ENCODE assay signal across 14 cellular contexts in the genomic region with DNA sequence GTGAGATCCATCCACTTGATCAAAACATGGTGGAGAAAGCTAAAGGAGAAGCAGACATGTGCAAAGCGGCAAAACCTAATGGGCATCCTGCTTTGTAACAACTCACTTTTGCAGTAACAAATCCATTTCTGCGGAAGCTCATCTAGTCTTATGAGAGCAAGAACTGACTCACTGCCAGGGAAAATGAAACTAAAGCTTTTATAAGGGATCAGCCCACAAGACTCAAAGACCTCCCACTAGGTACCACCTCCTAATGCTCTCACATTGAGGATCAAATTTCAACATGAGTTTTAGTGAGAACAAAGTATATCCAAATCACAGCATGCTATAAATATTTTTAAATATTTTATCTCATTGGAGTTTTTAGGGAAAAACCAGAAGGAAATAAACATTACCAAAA.
DNase-seq lines count a peak whose midpoint lies in the region; ATAC-seq, FAIRE-seq and TF ChIP-seq lines count a peak whose summit lies in the region.
"Had no signal": no experiment of that assay in that cellular context is flagged by ENCODE, and none has a peak within 500 bp of the region (broad histone marks: within the 10 kb centered on the region; RNA-seq: fewer than 3 reads in every experiment).

No MANE protein-coding gene starts in this region.

- RAD21 ChIA-PET in HCT116 (lab: Charles Lee; ENCODE audit: low non-redundant PET in 1 of 2, low total read pairs in 2 of 2, uncharacterized antibody in 2 of 2, unreplicated experiment in 2 of 2) = no interaction called here

- H3K4me1 ChIP-seq in HCT116 (ENCODE audit: control insufficient read depth in 1 of 2, insufficient read depth in 2 of 2, low read length in 2 of 2) = peaks cover 0 to 5% of the 10 kb centered on the region in 2 experiments; a peak in 1 of 4 replicates
- peaks cover 19% of the 10 kb centered on the region for H3K4me1 ChIP-seq in osteoblast (ENCODE audit: insufficient read depth, low read length)
- no peaks in the 10 kb centered on the region for H3K4me1 ChIP-seq in esophagus muscularis mucosa
- H3K4me1 ChIP-seq: parathyroid adenoma, tibial artery had no signal

- H3K27ac ChIP-seq in HCT116 (ENCODE audit: low read depth, low read length) (no peak overlapping the region), osteoblast (ENCODE audit: low read depth, low read length) (peak overlapping the region; percentile 31), esophagus muscularis mucosa (replicated peaks in 1 of 4) (no peak overlapping the region)
- H3K27ac ChIP-seq: parathyroid adenoma, tibial artery had no signal

- no TSS peak for BruUV-seq in HCT116 (replicated peaks; lab: Mats Ljungman, UMichigan)

- no peak overlapping the region for H3K27ac Mint-ChIP-seq in endothelial cell (ENCODE audit: unreplicated experiment)
- H3K27ac Mint-ChIP-seq: activated CD8-positive, alpha-beta T cell treated with anti-CD3 and anti-CD28 coated beads, Interleukin-2, amount 10 ng/mL, durations not matched to agents 7 days and 5 days; activated naive CD8-positive, alpha-beta T cell; endodermal cell had no signal

- no peak for TF ChIP-seq CTCF in HCT116 (IDR thresholded peaks at IDR 0.05 in 2 of 3, conservative IDR thresholded peaks at IDR 0.05 in 1 of 3; ENCODE audit: borderline replicate concordance in 1 of 3, insufficient read depth in 1 of 3, low read depth in 2 of 3, low read length in 2 of 3)
- no peak for TF ChIP-seq CTCF in fibroblast of mammary gland (conservative IDR thresholded peaks at IDR 0.05; ENCODE audit: control insufficient read depth, insufficient read depth, low read depth, low read length)
- no peak for TF ChIP-seq CTCF in osteoblast (IDR thresholded peaks at IDR 0.05; ENCODE audit: extremely low read depth, low read depth, low read length)
- no peak for TF ChIP-seq CTCF in endothelial cell (IDR thresholded peaks at IDR 0.05; ENCODE audit: unreplicated experiment)
- TF ChIP-seq CTCF in esophagus muscularis mucosa (IDR thresholded peaks at IDR 0.05) = no peak

- no peaks in the 10 kb centered on the region for H3K27me3 Mint-ChIP-seq in endothelial cell (ENCODE audit: unreplicated experiment)
- H3K27me3 Mint-ChIP-seq: activated naive CD8-positive, alpha-beta T cell had no signal

- H3K4me2 ChIP-seq in HCT116 (ENCODE audit: low read length) = no peak overlapping the region
- H3K4me2 ChIP-seq in osteoblast (ENCODE audit: insufficient read depth, low read length) = peak overlapping the region; percentile 68

- no peaks in the 10 kb centered on the region for H3K9me3 Mint-ChIP-seq in endothelial cell (ENCODE audit: unreplicated experiment)

- H3K9me2 ChIP-seq in HCT116 (ENCODE audit: insufficient read depth) = no peaks in the 10 kb centered on the region

- H2AFZ ChIP-seq in HCT116 (ENCODE audit: low read depth, low read length, poor library complexity, severe bottlenecking) = peak overlapping the region; percentile 30
- peak overlapping the region; percentile 40 for H2AFZ ChIP-seq in osteoblast (ENCODE audit: low read length)
- H2AFZ ChIP-seq: parathyroid adenoma had no signal

- no peaks in the 10 kb centered on the region for H3K9me3 ChIP-seq in HCT116 (ENCODE audit: control insufficient read depth in 1 of 2, insufficient read depth in 1 of 2, low read depth in 1 of 2, low read length in 2 of 2)
- H3K9me3 ChIP-seq in osteoblast (ENCODE audit: low read depth, low read length) = no peaks in the 10 kb centered on the region
- no peaks in the 10 kb centered on the region for H3K9me3 ChIP-seq in esophagus muscularis mucosa
- H3K9me3 ChIP-seq: tibial artery had no signal

- H3K36me3 ChIP-seq in HCT116 (ENCODE audit: control insufficient read depth in 1 of 2, insufficient read depth in 2 of 2, low read length in 2 of 2) (no peaks in the 10 kb centered on the region), osteoblast (ENCODE audit: insufficient read depth, low read length) (no peaks in the 10 kb centered on the region), esophagus muscularis mucosa (no peaks in the 10 kb centered on the region)
- H3K36me3 ChIP-seq: tibial artery had no signal

- no peak for TF ChIP-seq EP300 in esophagus muscularis mucosa (IDR thresholded peaks at IDR 0.05)

- TF ChIP-seq RAD21 in HCT116 (IDR thresholded peaks at IDR 0.05; ENCODE audit: low read depth) = no peak

- FAIRE-seq in RCC 7860 (lab: Jason Lieb, UNC) = no peak

- H4K20me1 ChIP-seq in HCT116 (ENCODE audit: insufficient read depth) (no peaks in the 10 kb centered on the region), osteoblast (ENCODE audit: insufficient read depth, low read length) (no peaks in the 10 kb centered on the region)

- no peak for DNase-seq in HCT116 (ENCODE audit: low read depth, low spot score)
- peak; percentile 22 for DNase-seq in RCC 7860 (ENCODE audit: low spot score)
- DNase-seq in fibroblast of mammary gland (ENCODE audit: low read depth) = peak; percentile 84
- no peak for DNase-seq in osteoblast (ENCODE audit: insufficient read length, low spot score, missing footprints)
- no peak for DNase-seq in endothelial cell (ENCODE audit: low spot score)
- DNase-seq in NCI-H2196 treated with DMSO at 0.1 percent for 48 hours (lab: John Stamatoyannopoulos, UW; ENCODE audit: unreplicated experiment) = no peak
- DNase-seq in esophagus muscularis mucosa (ENCODE audit: extremely low spot score) = no peak
- DNase-seq: activated CD8-positive, alpha-beta T cell treated with anti-CD3 and anti-CD28 coated beads, Interleukin-2, amount 10 ng/mL, durations not matched to agents 7 days and 5 days; endodermal cell; left colon; NCI-H524; tibial artery had no signal

- no peak overlapping the region for H3K4me3 Mint-ChIP-seq in endothelial cell (ENCODE audit: unreplicated experiment)
- H3K4me3 Mint-ChIP-seq: activated CD8-positive, alpha-beta T cell treated with anti-CD3 and anti-CD28 coated beads, Interleukin-2, amount 10 ng/mL, durations not matched to agents 7 days and 5 days; activated naive CD8-positive, alpha-beta T cell; endodermal cell had no signal

- intact Hi-C loops in HCT116 (cut with micrococcal nuclease) = no loop called here
- intact Hi-C loops in esophagus muscularis mucosa (cut with DNase I) = no loop called here

- CTCF ChIA-PET in HCT116 (lab: Charles Lee) = no interaction called here

- WGBS in esophagus muscularis mucosa = 88% methylated on average over 2 of the region's 2 CpGs

- POLR2A ChIA-PET in HCT116 (lab: Charles Lee) = no interaction called here

- no peaks in the 10 kb centered on the region for H3K36me3 Mint-ChIP-seq in endothelial cell (ENCODE audit: low read depth, unreplicated experiment)

- no peaks in the 10 kb centered on the region for H3K27me3 ChIP-seq in HCT116 (ENCODE audit: insufficient read depth, low read length)
- no peaks in the 10 kb centered on the region for H3K27me3 ChIP-seq in osteoblast (ENCODE audit: insufficient read depth, low read length)
- no peaks in the 10 kb centered on the region for H3K27me3 ChIP-seq in esophagus muscularis mucosa
- H3K27me3 ChIP-seq: tibial artery had no signal

- no peak overlapping the region for H3K9ac ChIP-seq in HCT116 (ENCODE audit: low read length)
- H3K9ac ChIP-seq: parathyroid adenoma had no signal

- H3K4me3 ChIP-seq in HCT116 (replicated peaks in 1 of 2; ENCODE audit: low read depth in 1 of 2, low read length in 2 of 2) = no peak overlapping the region
- H3K4me3 ChIP-seq in fibroblast of mammary gland (ENCODE audit: control insufficient read depth, low read depth, low read length) = no peak overlapping the region
- no peak overlapping the region for H3K4me3 ChIP-seq in osteoblast (ENCODE audit: insufficient read depth, low read length)
- H3K4me3 ChIP-seq in esophagus muscularis mucosa = no peak overlapping the region
- H3K4me3 ChIP-seq: tibial artery had no signal

- no peak for TF ChIP-seq POLR2A in HCT116 (IDR thresholded peaks at IDR 0.05; ENCODE audit: borderline replicate concordance, extremely low read depth, insufficient read depth, insufficient read length)
- TF ChIP-seq POLR2A in esophagus muscularis mucosa (IDR thresholded peaks at IDR 0.05; ENCODE audit: low read depth) = no peak

- H3K4me1 Mint-ChIP-seq in endothelial cell (ENCODE audit: unreplicated experiment) = no peaks in the 10 kb centered on the region

- no peak for ATAC-seq in HCT116
- ATAC-seq: activated CD8-positive, alpha-beta T cell treated with anti-CD3 and anti-CD28 coated beads, Interleukin-2, amount 10 ng/mL, durations not matched to agents 7 days and 5 days; left colon had no signal

- H3K79me2 ChIP-seq in HCT116 (ENCODE audit: insufficient read depth, low read length) = no peaks in the 10 kb centered on the region
- H3K79me2 ChIP-seq in osteoblast (ENCODE audit: insufficient read depth, low read length) = no peaks in the 10 kb centered on the region
- H3K79me2 ChIP-seq: parathyroid adenoma had no signal

TF ChIP-seq in HCT116, 20 proteins besides CTCF, POLR2A, EP300 and RAD21 (continues in another document):
- TF ChIP-seq EZH2 (IDR thresholded peaks at IDR 0.05) (no peak), POLR2AphosphoS5 (IDR thresholded peaks at IDR 0.05; ENCODE audit: low read depth, low read length) (no peak), SRF (IDR thresholded peaks at IDR 0.05; ENCODE audit: low read depth) (no peak), JUND (IDR thresholded peaks at IDR 0.05) (no peak), SP1 (IDR thresholded peaks at IDR 0.05; ENCODE audit: low read depth) (no peak), FOSL1 (IDR thresholded peaks at IDR 0.05; ENCODE audit: low read depth) (no peak), TCF7L2 (IDR thresholded peaks at IDR 0.05; ENCODE audit: borderline replicate concordance, extremely low read depth, insufficient read depth, insufficient read length) (no peak), CEBPB (IDR thresholded peaks at IDR 0.05; ENCODE audit: low read depth) (no peak), EGR1 (IDR thresholded peaks at IDR 0.05; ENCODE audit: low read depth) (no peak), SIN3A (IDR thresholded peaks at IDR 0.05; ENCODE audit: low read depth) (no peak), ZFX (IDR thresholded peaks at IDR 0.05) (no peak), ELF1 (IDR thresholded peaks at IDR 0.05; ENCODE audit: borderline replicate concordance, low read depth) (no peak)
- TF ChIP-seq, protein P1, sequence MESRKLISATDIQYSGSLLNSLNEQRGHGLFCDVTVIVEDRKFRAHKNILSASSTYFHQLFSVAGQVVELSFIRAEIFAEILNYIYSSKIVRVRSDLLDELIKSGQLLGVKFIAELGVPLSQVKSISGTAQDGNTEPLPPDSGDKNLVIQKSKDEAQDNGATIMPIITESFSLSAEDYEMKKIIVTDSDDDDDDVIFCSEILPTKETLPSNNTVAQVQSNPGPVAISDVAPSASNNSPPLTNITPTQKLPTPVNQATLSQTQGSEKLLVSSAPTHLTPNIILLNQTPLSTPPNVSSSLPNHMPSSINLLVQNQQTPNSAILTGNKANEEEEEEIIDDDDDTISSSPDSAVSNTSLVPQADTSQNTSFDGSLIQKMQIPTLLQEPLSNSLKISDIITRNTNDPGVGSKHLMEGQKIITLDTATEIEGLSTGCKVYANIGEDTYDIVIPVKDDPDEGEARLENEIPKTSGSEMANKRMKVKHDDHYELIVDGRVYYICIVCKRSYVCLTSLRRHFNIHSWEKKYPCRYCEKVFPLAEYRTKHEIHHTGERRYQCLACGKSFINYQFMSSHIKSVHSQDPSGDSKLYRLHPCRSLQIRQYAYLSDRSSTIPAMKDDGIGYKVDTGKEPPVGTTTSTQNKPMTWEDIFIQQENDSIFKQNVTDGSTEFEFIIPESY (IDR thresholded peaks at IDR 0.05; ENCODE audit: extremely low read depth, insufficient replicate concordance, low read length) = no peak

Comparison
In these comparisons a context has a peak if more than half of its experiments do, and no peak if none do; other contexts are left out.
1. DNase-seq: peak in RCC 7860 (single experiment) and fibroblast of mammary gland (single experiment); none in HCT116 (single experiment), osteoblast (single experiment), endothelial cell (single experiment), NCI-H2196 treated with DMSO at 0.1 percent for 48 hours (single experiment) and esophagus muscularis mucosa (single experiment).